In genomic region chr9:34457266-34458012, GRCh38 we compare ENCODE assay signal across 8 cellular contexts. TPM values are rescaled to one million over a fixed set of nuclear protein-coding genes. Genes with fewer than 3 reads are reported as not detected.
A peak's percentile ranks its signal among the peaks of the same experiment; 100 is the strongest.
DNase-seq lines count a peak whose midpoint lies in the region; TF ChIP-seq lines count a peak whose summit lies in the region.

No MANE protein-coding gene starts in this region.

- peak overlapping the region in 1 of 3 experiments; percentile 88; a peak in 2 of 7 replicates for H3K27ac Mint-ChIP-seq in H9

- H3K27ac ChIP-seq in H9 (ENCODE audit: insufficient read length, low read depth, low read length) (no peak overlapping the region), SJCRH30 (no peak overlapping the region)

- H3K4me3 ChIP-seq in SJCRH30 (peak overlapping the region; percentile 61), retinal pigment epithelial cell (ENCODE audit: low read length) (peak overlapping the region; percentile 81)

- peak overlapping the region; percentile 69 for H3K9ac ChIP-seq in H9 (ENCODE audit: extremely low read depth, insufficient read length, low read length)

- H3K18ac ChIP-seq in H9 (ENCODE audit: insufficient read length, low read depth, low read length) = peak overlapping the region; percentile 47

- H2BK20ac ChIP-seq in H9 (ENCODE audit: low read depth, low read length, poor library complexity, severe bottlenecking) = no peak overlapping the region

- H2BK5ac ChIP-seq in H9 (ENCODE audit: insufficient read length, low read length) = no peak overlapping the region

- H3T11ph ChIP-seq in H9 (ENCODE audit: low read length) = no peak overlapping the region

- WGBS in H9 (ENCODE audit: extremely low coverage, insufficient read length, low lambda C conversion rate) = no CpG with 5 or more reads among the region's 48 CpGs

- no peak overlapping the region for H4K5ac ChIP-seq in H9 (ENCODE audit: insufficient read length, low read depth, low read length)

- H3K4me2 ChIP-seq in H9 (ENCODE audit: insufficient read depth, insufficient read length, low read length) = peak overlapping the region; percentile 77

- peak overlapping the region; percentile 42 for H3K14ac ChIP-seq in H9 (ENCODE audit: insufficient read depth, low read length)

- no peak overlapping the region for H2BK12ac ChIP-seq in H9 (ENCODE audit: insufficient read length, low read depth, low read length)

- DNase-seq in AG08396 (ENCODE audit: low spot score) (peak; percentile 85), H9 (peak; percentile 73), SJCRH30 (no peak), iPS-NIHi11 (ENCODE audit: low spot score) (peak; percentile 62), retinal pigment epithelial cell (ENCODE audit: low read depth) (no peak), SIG-M5 treated with dmso at 0.1 percent for 504 hours (lab: John Stamatoyannopoulos, UW; ENCODE audit: unreplicated experiment) (no peak), NK-92 (lab: John Stamatoyannopoulos, UW; ENCODE audit: unreplicated experiment) (no peak)
- peak; percentile 6 for DNase-seq in central memory CD4-positive, alpha-beta T cell

- no peak overlapping the region for H3K56ac ChIP-seq in H9 (ENCODE audit: insufficient read length, low read depth, low read length)

- H3K36me3 Mint-ChIP-seq in H9 (ENCODE audit: insufficient read depth in 1 of 3, low read depth in 3 of 3) = no peaks in the 10 kb centered on the region

- TF ChIP-seq CTCF in H9 (conservative IDR thresholded peaks at IDR 0.05) (no peak), retinal pigment epithelial cell (conservative IDR thresholded peaks at IDR 0.05; ENCODE audit: low read depth, low read length) (no peak)

- no peak overlapping the region for H4K91ac ChIP-seq in H9 (ENCODE audit: insufficient read length, low read depth, low read length)

- H3K23me2 ChIP-seq in H9 (ENCODE audit: insufficient read length, low read depth, low read length, poor library complexity, severe bottlenecking) = peaks cover 12% of the 10 kb centered on the region

- H4K20me1 ChIP-seq in H9 (ENCODE audit: control insufficient read depth, insufficient read depth, insufficient read length) = no peaks in the 10 kb centered on the region

- H3K27me3 Mint-ChIP-seq in H9 (ENCODE audit: low read depth) = peaks cover 34% of the 10 kb centered on the region

- H3K9me3 ChIP-seq in H9 (ENCODE audit: control insufficient read depth, low read depth, low read length) (no peaks in the 10 kb centered on the region), SJCRH30 (replicated peaks) (no peaks in the 10 kb centered on the region)

- H3K4me1 Mint-ChIP-seq in H9 = peaks cover 15 to 24% of the 10 kb centered on the region in 2 experiments

- no peaks in the 10 kb centered on the region for H3K79me2 ChIP-seq in H9 (ENCODE audit: insufficient read depth, low read length)

- no peaks in the 10 kb centered on the region for H3K36me3 ChIP-seq in SJCRH30

- no peaks in the 10 kb centered on the region for H3K4me1 ChIP-seq in H9 (ENCODE audit: insufficient read depth, low read length)
- peaks cover 2% of the 10 kb centered on the region; the same call in 1 of the 2 replicates for H3K4me1 ChIP-seq in SJCRH30

- no peak overlapping the region for H2BK15ac ChIP-seq in H9 (ENCODE audit: low read depth, low read length)

- H2AFZ ChIP-seq in H9 (ENCODE audit: low read length) = no peak overlapping the region

- no peak overlapping the region for H4K8ac ChIP-seq in H9 (replicated peaks; ENCODE audit: insufficient read length, low read depth, low read length)

- no peak overlapping the region for H3K4ac ChIP-seq in H9 (ENCODE audit: low read depth, low read length)

- H3K4me3 Mint-ChIP-seq in H9 = peak overlapping the region; percentile 91 to 94

- no peaks in the 10 kb centered on the region for H3K9me3 Mint-ChIP-seq in H9

- no peak overlapping the region for H3K23ac ChIP-seq in H9 (ENCODE audit: insufficient read length, low read depth, low read length)

- H2AK5ac ChIP-seq in H9 (ENCODE audit: insufficient read length, low read length) = no peak overlapping the region

- H3K27me3 ChIP-seq in H9 (ENCODE audit: insufficient read depth, low read length) = no peaks in the 10 kb centered on the region
- H3K27me3 ChIP-seq in SJCRH30 = no peaks in the 10 kb centered on the region

- no peaks in the 10 kb centered on the region for H3K79me1 ChIP-seq in H9 (ENCODE audit: insufficient read depth, low read depth, low read length, poor library complexity, severe bottlenecking)

- no peak overlapping the region for H2BK120ac ChIP-seq in H9 (ENCODE audit: low read depth, low read length, poor library complexity, severe bottlenecking)

RNA-seq across cellular contexts. Expression of gene FAM219A, which starts 0.9 kb away (rescaled TPM):
- 16.7 and 17.5 TPM in 2 replicates for total RNA-seq in H9 (2021)
- total RNA-seq in SJCRH30 (2014; rRNA removed; shearing (Covaris generic)) = 4.7 and 4.9 TPM in 2 replicates

RNA-seq across cellular contexts. Expression of gene DNAI1, which starts 1.2 kb away (rescaled TPM):
- total RNA-seq in H9 (2021) = 0.22 and 0.83 TPM in 2 replicates
- total RNA-seq in SJCRH30 (2014; rRNA removed; shearing (Covaris generic)) = 0.08 and 0.28 TPM in 2 replicates

Comparison
In these comparisons a context has a peak if more than half of its experiments do, and no peak if none do; other contexts are left out.
1. DNase-seq: peak in AG08396 (single experiment), H9 (single experiment), central memory CD4-positive, alpha-beta T cell (single experiment) and iPS-NIHi11 (single experiment); none in SJCRH30 (0 of 2), retinal pigment epithelial cell (single experiment), SIG-M5 treated with dmso at 0.1 percent for 504 hours (single experiment) and NK-92 (single experiment).